Comparison of ENCODE assay signal across 1 cellular context in the genomic region with DNA sequence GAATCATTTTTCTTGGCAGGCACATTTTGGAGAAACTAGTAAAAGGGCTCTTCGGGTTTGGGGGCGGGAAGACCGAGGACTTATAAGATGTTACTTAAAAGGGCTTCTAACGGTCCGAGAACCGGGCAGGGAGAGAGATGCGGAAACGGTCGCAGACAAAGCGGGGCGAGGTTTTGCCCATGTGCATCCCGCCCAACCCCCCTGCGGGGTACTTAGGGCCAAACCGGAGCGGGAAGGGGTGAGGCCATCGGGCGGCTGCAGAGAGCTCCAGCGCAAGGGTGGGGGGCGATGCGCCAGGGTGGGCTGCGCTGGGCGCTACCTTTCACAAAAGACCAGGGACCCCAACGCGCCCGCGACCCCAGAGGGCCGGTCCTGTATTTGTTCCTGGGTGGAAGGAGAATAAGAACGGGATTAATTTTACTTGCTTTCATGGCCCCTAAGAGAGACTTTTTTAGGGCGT.
TF ChIP-seq lines count a peak whose summit lies in the region.

No MANE protein-coding gene starts in this region.

TF ChIP-seq in HepG2, 621 proteins besides CTCF, POLR2A, EP300 and RAD21 (continues in another document):
- TF ChIP-seq, protein P1, sequence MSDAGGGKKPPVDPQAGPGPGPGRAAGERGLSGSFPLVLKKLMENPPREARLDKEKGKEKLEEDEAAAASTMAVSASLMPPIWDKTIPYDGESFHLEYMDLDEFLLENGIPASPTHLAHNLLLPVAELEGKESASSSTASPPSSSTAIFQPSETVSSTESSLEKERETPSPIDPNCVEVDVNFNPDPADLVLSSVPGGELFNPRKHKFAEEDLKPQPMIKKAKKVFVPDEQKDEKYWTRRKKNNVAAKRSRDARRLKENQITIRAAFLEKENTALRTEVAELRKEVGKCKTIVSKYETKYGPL (CRISPR knock-in tag; IDR thresholded peaks at IDR 0.05): no peak
- no peak for TF ChIP-seq PRMT3 (CRISPR knock-in tag; IDR thresholded peaks at IDR 0.05; ENCODE audit: borderline replicate concordance, low read depth)
- 0 out of 2 replicates have a peak, but pooled peaks have one; percentile 8 for TF ChIP-seq HNF4A (CRISPR knock-in tag; IDR thresholded peaks at IDR 0.05)
- TF ChIP-seq POLR2AphosphoS5 (IDR thresholded peaks at IDR 0.05; ENCODE audit: low read depth, low read length): no peak
- no peak for TF ChIP-seq RARA (CRISPR knock-in tag; IDR thresholded peaks at IDR 0.05)
- no peak for TF ChIP-seq HCFC1 (IDR thresholded peaks at IDR 0.05; ENCODE audit: low read depth, low read length)
- TF ChIP-seq, protein P2, sequence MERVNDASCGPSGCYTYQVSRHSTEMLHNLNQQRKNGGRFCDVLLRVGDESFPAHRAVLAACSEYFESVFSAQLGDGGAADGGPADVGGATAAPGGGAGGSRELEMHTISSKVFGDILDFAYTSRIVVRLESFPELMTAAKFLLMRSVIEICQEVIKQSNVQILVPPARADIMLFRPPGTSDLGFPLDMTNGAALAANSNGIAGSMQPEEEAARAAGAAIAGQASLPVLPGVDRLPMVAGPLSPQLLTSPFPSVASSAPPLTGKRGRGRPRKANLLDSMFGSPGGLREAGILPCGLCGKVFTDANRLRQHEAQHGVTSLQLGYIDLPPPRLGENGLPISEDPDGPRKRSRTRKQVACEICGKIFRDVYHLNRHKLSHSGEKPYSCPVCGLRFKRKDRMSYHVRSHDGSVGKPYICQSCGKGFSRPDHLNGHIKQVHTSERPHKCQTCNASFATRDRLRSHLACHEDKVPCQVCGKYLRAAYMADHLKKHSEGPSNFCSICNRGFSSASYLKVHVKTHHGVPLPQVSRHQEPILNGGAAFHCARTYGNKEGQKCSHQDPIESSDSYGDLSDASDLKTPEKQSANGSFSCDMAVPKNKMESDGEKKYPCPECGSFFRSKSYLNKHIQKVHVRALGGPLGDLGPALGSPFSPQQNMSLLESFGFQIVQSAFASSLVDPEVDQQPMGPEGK (CRISPR knock-in tag; IDR thresholded peaks at IDR 0.05): no peak; the same call in 1 of the 2 replicates
- no peak for TF ChIP-seq ZNF460 (CRISPR knock-in tag; IDR thresholded peaks at IDR 0.05; ENCODE audit: borderline replicate concordance)
- TF ChIP-seq, protein P3, sequence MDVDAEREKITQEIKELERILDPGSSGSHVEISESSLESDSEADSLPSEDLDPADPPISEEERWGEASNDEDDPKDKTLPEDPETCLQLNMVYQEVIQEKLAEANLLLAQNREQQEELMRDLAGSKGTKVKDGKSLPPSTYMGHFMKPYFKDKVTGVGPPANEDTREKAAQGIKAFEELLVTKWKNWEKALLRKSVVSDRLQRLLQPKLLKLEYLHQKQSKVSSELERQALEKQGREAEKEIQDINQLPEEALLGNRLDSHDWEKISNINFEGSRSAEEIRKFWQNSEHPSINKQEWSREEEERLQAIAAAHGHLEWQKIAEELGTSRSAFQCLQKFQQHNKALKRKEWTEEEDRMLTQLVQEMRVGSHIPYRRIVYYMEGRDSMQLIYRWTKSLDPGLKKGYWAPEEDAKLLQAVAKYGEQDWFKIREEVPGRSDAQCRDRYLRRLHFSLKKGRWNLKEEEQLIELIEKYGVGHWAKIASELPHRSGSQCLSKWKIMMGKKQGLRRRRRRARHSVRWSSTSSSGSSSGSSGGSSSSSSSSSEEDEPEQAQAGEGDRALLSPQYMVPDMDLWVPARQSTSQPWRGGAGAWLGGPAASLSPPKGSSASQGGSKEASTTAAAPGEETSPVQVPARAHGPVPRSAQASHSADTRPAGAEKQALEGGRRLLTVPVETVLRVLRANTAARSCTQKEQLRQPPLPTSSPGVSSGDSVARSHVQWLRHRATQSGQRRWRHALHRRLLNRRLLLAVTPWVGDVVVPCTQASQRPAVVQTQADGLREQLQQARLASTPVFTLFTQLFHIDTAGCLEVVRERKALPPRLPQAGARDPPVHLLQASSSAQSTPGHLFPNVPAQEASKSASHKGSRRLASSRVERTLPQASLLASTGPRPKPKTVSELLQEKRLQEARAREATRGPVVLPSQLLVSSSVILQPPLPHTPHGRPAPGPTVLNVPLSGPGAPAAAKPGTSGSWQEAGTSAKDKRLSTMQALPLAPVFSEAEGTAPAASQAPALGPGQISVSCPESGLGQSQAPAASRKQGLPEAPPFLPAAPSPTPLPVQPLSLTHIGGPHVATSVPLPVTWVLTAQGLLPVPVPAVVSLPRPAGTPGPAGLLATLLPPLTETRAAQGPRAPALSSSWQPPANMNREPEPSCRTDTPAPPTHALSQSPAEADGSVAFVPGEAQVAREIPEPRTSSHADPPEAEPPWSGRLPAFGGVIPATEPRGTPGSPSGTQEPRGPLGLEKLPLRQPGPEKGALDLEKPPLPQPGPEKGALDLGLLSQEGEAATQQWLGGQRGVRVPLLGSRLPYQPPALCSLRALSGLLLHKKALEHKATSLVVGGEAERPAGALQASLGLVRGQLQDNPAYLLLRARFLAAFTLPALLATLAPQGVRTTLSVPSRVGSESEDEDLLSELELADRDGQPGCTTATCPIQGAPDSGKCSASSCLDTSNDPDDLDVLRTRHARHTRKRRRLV (CRISPR knock-in tag; IDR thresholded peaks at IDR 0.05): no peak
- TF ChIP-seq TMF1 (CRISPR knock-in tag; IDR thresholded peaks at IDR 0.05; ENCODE audit: low read depth): no peak
- TF ChIP-seq ZNF616 (CRISPR knock-in tag; IDR thresholded peaks at IDR 0.05; ENCODE audit: low read depth): no peak
- no peak for TF ChIP-seq KLF11 (CRISPR knock-in tag; IDR thresholded peaks at IDR 0.05)
- 0 out of 2 replicates have a peak, but pooled peaks have one; percentile 16 for TF ChIP-seq EEA1 (CRISPR knock-in tag; IDR thresholded peaks at IDR 0.05; ENCODE audit: borderline replicate concordance)
- TF ChIP-seq, protein P4, sequence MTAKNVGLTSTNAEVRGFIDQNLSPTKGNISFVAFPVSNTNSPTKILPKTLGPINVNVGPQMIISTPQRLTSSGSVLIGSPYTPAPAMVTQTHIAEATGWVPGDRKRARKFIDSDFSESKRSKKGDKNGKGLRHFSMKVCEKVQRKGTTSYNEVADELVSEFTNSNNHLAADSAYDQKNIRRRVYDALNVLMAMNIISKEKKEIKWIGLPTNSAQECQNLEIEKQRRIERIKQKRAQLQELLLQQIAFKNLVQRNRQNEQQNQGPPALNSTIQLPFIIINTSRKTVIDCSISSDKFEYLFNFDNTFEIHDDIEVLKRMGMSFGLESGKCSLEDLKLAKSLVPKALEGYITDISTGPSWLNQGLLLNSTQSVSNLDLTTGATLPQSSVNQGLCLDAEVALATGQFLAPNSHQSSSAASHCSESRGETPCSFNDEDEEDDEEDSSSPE (CRISPR knock-in tag; IDR thresholded peaks at IDR 0.05): no peak
- TF ChIP-seq, protein P5, sequence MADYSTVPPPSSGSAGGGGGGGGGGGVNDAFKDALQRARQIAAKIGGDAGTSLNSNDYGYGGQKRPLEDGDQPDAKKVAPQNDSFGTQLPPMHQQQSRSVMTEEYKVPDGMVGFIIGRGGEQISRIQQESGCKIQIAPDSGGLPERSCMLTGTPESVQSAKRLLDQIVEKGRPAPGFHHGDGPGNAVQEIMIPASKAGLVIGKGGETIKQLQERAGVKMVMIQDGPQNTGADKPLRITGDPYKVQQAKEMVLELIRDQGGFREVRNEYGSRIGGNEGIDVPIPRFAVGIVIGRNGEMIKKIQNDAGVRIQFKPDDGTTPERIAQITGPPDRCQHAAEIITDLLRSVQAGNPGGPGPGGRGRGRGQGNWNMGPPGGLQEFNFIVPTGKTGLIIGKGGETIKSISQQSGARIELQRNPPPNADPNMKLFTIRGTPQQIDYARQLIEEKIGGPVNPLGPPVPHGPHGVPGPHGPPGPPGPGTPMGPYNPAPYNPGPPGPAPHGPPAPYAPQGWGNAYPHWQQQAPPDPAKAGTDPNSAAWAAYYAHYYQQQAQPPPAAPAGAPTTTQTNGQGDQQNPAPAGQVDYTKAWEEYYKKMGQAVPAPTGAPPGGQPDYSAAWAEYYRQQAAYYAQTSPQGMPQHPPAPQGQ (CRISPR knock-in tag; IDR thresholded peaks at IDR 0.05; ENCODE audit: borderline replicate concordance): no peak
- TF ChIP-seq, protein P6, sequence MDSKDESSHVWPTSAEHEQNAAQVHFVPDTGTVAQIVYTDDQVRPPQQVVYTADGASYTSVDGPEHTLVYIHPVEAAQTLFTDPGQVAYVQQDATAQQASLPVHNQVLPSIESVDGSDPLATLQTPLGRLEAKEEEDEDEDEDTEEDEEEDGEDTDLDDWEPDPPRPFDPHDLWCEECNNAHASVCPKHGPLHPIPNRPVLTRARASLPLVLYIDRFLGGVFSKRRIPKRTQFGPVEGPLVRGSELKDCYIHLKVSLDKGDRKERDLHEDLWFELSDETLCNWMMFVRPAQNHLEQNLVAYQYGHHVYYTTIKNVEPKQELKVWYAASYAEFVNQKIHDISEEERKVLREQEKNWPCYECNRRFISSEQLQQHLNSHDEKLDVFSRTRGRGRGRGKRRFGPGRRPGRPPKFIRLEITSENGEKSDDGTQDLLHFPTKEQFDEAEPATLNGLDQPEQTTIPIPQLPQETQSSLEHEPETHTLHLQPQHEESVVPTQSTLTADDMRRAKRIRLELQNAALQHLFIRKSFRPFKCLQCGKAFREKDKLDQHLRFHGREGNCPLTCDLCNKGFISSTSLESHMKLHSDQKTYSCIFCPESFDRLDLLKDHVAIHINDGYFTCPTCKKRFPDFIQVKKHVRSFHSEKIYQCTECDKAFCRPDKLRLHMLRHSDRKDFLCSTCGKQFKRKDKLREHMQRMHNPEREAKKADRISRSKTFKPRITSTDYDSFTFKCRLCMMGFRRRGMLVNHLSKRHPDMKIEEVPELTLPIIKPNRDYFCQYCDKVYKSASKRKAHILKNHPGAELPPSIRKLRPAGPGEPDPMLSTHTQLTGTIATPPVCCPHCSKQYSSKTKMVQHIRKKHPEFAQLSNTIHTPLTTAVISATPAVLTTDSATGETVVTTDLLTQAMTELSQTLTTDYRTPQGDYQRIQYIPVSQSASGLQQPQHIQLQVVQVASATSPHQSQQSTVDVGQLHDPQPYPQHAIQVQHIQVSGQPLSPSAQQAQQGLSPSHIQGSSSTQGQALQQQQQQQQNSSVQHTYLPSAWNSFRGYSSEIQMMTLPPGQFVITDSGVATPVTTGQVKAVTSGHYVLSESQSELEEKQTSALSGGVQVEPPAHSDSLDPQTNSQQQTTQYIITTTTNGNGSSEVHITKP (CRISPR knock-in tag; IDR thresholded peaks at IDR 0.05; ENCODE audit: low read depth): no peak
- no peak for TF ChIP-seq ZNF350 (CRISPR knock-in tag; IDR thresholded peaks at IDR 0.05; ENCODE audit: borderline replicate concordance, low read depth)
- TF ChIP-seq YY1 (IDR thresholded peaks at IDR 0.05; ENCODE audit: insufficient read depth, insufficient replicate concordance, low read depth, low read length): no peak
- no peak for TF ChIP-seq POLR2AphosphoS2 (IDR thresholded peaks at IDR 0.05; ENCODE audit: low read depth, low read length)
- no peak for TF ChIP-seq ZNF629 (CRISPR knock-in tag; conservative IDR thresholded peaks at IDR 0.05)
- TF ChIP-seq FOXA3 (CRISPR knock-in tag; IDR thresholded peaks at IDR 0.05): no peak
- TF ChIP-seq HIVEP1 (CRISPR knock-in tag; IDR thresholded peaks at IDR 0.05): no peak
- TF ChIP-seq ZNF83 (CRISPR knock-in tag; IDR thresholded peaks at IDR 0.05; ENCODE audit: borderline replicate concordance): no peak
- no peak for TF ChIP-seq ZNF101 (CRISPR knock-in tag; IDR thresholded peaks at IDR 0.05; ENCODE audit: borderline replicate concordance, low read depth)
- TF ChIP-seq SATB2 (CRISPR knock-in tag; IDR thresholded peaks at IDR 0.05): no peak
- no peak for TF ChIP-seq NFYB (CRISPR knock-in tag; IDR thresholded peaks at IDR 0.05)
- no peak for TF ChIP-seq SNAI1 (CRISPR knock-in tag; IDR thresholded peaks at IDR 0.05; ENCODE audit: borderline replicate concordance)
- TF ChIP-seq TCF7 (IDR thresholded peaks at IDR 0.05; ENCODE audit: low read depth): no peak
- no peak for TF ChIP-seq ZNF34 (CRISPR knock-in tag; IDR thresholded peaks at IDR 0.05; ENCODE audit: borderline replicate concordance)
- TF ChIP-seq SIN3B (IDR thresholded peaks at IDR 0.05; ENCODE audit: low read length): no peak
- TF ChIP-seq THAP11 (CRISPR knock-in tag; IDR thresholded peaks at IDR 0.05): no peak
- TF ChIP-seq NR3C1 (CRISPR knock-in tag; IDR thresholded peaks at IDR 0.05): no peak
- TF ChIP-seq, protein P7, sequence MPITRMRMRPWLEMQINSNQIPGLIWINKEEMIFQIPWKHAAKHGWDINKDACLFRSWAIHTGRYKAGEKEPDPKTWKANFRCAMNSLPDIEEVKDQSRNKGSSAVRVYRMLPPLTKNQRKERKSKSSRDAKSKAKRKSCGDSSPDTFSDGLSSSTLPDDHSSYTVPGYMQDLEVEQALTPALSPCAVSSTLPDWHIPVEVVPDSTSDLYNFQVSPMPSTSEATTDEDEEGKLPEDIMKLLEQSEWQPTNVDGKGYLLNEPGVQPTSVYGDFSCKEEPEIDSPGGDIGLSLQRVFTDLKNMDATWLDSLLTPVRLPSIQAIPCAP (CRISPR knock-in tag; IDR thresholded peaks at IDR 0.05; ENCODE audit: low read depth): no peak
- TF ChIP-seq DMAP1 (CRISPR knock-in tag; IDR thresholded peaks at IDR 0.05): no peak
- no peak for TF ChIP-seq ETV5 (CRISPR knock-in tag; IDR thresholded peaks at IDR 0.05; ENCODE audit: borderline replicate concordance)
- TF ChIP-seq NFYC (CRISPR knock-in tag; IDR thresholded peaks at IDR 0.05): no peak
- TF ChIP-seq, protein P8, sequence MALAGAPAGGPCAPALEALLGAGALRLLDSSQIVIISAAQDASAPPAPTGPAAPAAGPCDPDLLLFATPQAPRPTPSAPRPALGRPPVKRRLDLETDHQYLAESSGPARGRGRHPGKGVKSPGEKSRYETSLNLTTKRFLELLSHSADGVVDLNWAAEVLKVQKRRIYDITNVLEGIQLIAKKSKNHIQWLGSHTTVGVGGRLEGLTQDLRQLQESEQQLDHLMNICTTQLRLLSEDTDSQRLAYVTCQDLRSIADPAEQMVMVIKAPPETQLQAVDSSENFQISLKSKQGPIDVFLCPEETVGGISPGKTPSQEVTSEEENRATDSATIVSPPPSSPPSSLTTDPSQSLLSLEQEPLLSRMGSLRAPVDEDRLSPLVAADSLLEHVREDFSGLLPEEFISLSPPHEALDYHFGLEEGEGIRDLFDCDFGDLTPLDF (CRISPR knock-in tag; IDR thresholded peaks at IDR 0.05): no peak
- no peak for TF ChIP-seq BRD4 (CRISPR knock-in tag; IDR thresholded peaks at IDR 0.05)
- TF ChIP-seq FLYWCH1 (CRISPR knock-in tag; IDR thresholded peaks at IDR 0.05): no peak
- TF ChIP-seq, protein P9, sequence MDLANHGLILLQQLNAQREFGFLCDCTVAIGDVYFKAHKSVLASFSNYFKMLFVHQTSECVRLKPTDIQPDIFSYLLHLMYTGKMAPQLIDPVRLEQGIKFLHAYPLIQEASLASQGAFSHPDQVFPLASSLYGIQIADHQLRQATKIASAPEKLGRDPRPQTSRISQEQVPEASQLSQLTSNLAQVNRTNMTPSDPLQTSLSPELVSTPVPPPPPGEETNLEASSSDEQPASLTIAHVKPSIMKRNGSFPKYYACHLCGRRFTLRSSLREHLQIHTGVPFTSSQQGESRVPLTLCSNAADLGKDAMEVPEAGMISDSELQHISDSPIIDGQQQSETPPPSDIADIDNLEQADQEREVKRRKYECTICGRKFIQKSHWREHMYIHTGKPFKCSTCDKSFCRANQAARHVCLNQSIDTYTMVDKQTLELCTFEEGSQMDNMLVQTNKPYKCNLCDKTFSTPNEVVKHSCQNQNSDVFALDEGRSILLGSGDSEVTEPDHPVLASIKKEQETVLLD (CRISPR knock-in tag; IDR thresholded peaks at IDR 0.05; ENCODE audit: low read depth): 0 out of 2 replicates have a peak, but pooled peaks have one; percentile 31
